In the genomic region with DNA sequence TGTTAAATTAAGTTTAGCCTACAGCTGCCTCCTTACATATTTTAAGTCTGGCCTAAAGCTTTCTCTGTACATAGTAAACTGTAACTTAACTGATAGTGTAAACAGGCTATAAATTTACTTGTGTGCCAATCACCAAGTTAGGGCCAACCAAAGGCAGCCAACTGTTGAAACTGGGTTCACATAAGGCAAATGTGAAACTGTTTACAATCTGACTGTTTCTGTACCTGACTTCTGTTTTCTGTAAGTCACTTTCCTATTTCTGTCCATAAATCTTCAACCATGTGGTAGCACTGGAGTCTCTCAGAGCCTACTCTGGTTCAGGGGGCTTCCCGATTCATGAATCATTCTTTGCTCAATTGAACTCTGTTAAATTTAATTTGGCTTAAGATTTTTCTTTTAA, we compare ENCODE assay signal across 14 cellular contexts.
DNase-seq lines count a peak whose midpoint lies in the region; ATAC-seq lines count a peak whose summit lies in the region.
"Had no signal": no experiment of that assay in that cellular context is flagged by ENCODE, and none has a peak within 500 bp of the region (broad histone marks: within the 10 kb centered on the region; RNA-seq: fewer than 3 reads in every experiment).

No MANE protein-coding gene starts in this region.

- no peaks in the 10 kb centered on the region for H3K9me3 Mint-ChIP-seq in activated T-helper 17 cell treated with anti-CD3 and anti-CD28 coated beads, Interleukin-2, amount 50 U/mL, for 72 hours
- H3K9me3 Mint-ChIP-seq: naive thymus-derived CD4-positive, alpha-beta T cell had no signal

- in situ Hi-C loops in G401 (cut with HindIII; ENCODE audit: low sequenced_read_pairs): no loop called here

- no peaks in the 10 kb centered on the region for H3K4me1 Mint-ChIP-seq in activated T-helper 17 cell treated with anti-CD3 and anti-CD28 coated beads, Interleukin-2, amount 50 U/mL, for 72 hours
- H3K4me1 Mint-ChIP-seq: naive thymus-derived CD4-positive, alpha-beta T cell had no signal

- ATAC-seq in GM19023 (IDR thresholded peaks at IDR 0.05; ENCODE audit: unreplicated experiment) (peak; percentile 74), GM21576 (IDR thresholded peaks at IDR 0.05; ENCODE audit: unreplicated experiment) (peak; percentile 81), HG03064 (IDR thresholded peaks at IDR 0.05; ENCODE audit: low read depth, unreplicated experiment) (peak; percentile 70)
- peak; percentile 34 for ATAC-seq in activated T-helper 17 cell treated with anti-CD3 and anti-CD28 coated beads, Interleukin-2, amount 50 U/mL, for 72 hours (replicated peaks)
- ATAC-seq: foreskin keratinocyte; naive thymus-derived CD4-positive, alpha-beta T cell; Panc1 had no signal

- no peaks in the 10 kb centered on the region for H3K36me3 Mint-ChIP-seq in activated T-helper 17 cell treated with anti-CD3 and anti-CD28 coated beads, Interleukin-2, amount 50 U/mL, for 72 hours (ENCODE audit: low read depth)
- H3K36me3 Mint-ChIP-seq: naive thymus-derived CD4-positive, alpha-beta T cell had no signal

- no peak overlapping the region for H3K4me3 Mint-ChIP-seq in activated T-helper 17 cell treated with anti-CD3 and anti-CD28 coated beads, Interleukin-2, amount 50 U/mL, for 72 hours
- H3K4me3 Mint-ChIP-seq: naive thymus-derived CD4-positive, alpha-beta T cell had no signal

- H3K27me3 Mint-ChIP-seq in activated T-helper 17 cell treated with anti-CD3 and anti-CD28 coated beads, Interleukin-2, amount 50 U/mL, for 72 hours: peaks cover 6% of the 10 kb centered on the region
- H3K27me3 Mint-ChIP-seq: naive thymus-derived CD4-positive, alpha-beta T cell had no signal

- no peak overlapping the region for H3K27ac Mint-ChIP-seq in activated T-helper 17 cell treated with anti-CD3 and anti-CD28 coated beads, Interleukin-2, amount 50 U/mL, for 72 hours
- H3K27ac Mint-ChIP-seq: naive thymus-derived CD4-positive, alpha-beta T cell had no signal

- no peak overlapping the region for H3K27ac ChIP-seq in substantia nigra (ENCODE audit: low read depth, low read length, poor library complexity, severe bottlenecking)
- H3K27ac ChIP-seq: foreskin keratinocyte had no signal

- DNase-seq in substantia nigra (lab: John Stamatoyannopoulos, UW): no peak
- DNase-seq in G401 (ENCODE audit: low spot score): no peak
- no peak for DNase-seq in activated CD4-positive, alpha-beta T cell treated with anti-CD3 and anti-CD28 coated beads, Interleukin-2, amount 50 U/mL, for 4 hours
- no peak for DNase-seq in NCI-H2196 treated with DMSO at 0.1 percent for 48 hours (lab: John Stamatoyannopoulos, UW; ENCODE audit: unreplicated experiment)
- DNase-seq: activated CD8-positive, alpha-beta memory T cell treated with anti-CD3 and anti-CD28 coated beads, Interleukin-2, amount 50 U/mL, for 48 hours; foreskin keratinocyte; kidney; naive thymus-derived CD4-positive, alpha-beta T cell; T1000 had no signal
